ENCODE assay signal across 15 cellular contexts in the genomic region with DNA sequence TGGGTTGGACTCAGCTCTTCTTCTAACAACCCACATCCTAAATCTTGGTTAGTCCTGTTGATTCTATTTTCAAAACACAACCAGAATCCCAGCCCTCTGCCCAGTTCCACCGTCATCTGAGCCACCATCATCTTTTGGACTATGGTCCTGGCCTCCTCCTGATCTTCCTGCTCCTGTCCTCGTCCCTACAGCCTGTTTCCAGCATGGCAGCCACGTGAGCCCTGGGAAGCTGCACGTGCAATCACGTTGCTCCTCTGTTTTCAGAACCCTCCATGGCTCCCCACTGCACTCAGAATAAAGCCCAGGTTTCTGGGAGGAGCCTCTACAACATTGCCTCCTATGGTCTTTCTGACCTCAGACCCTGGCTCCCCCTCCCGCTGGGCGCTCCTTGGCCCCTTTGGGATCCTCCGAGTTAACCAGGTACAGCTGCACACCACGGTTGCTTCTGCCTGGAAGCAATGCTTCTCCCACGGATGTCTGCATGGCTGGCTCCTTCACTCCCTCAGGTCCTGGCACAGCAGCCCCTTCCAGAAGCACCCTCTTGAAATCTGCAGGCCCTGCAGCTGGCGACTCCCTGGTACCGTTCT. TPM values are rescaled to one million over a fixed set of nuclear protein-coding genes. Genes with fewer than 3 reads are reported as not detected.
"Had no signal": no experiment of that assay in that cellular context is flagged by ENCODE, and none has a peak within 500 bp of the region (broad histone marks: within the 10 kb centered on the region; RNA-seq: fewer than 3 reads in every experiment).

No MANE protein-coding gene starts in this region.

- H3K27ac Mint-ChIP-seq: activated CD4-positive, alpha-beta T cell treated with anti-CD3 and anti-CD28 coated beads for 36 hours; nephron had no signal

- H3K4me3 Mint-ChIP-seq: activated CD4-positive, alpha-beta T cell treated with anti-CD3 and anti-CD28 coated beads for 36 hours; nephron had no signal

- H3K9me3 ChIP-seq: colonic mucosa, esophagus squamous epithelium, psoas muscle, right lobe of liver, thoracic aorta, uterus had no signal

- ATAC-seq: activated CD4-positive, alpha-beta T cell treated with anti-CD3 and anti-CD28 coated beads for 36 hours; psoas muscle; right lobe of liver had no signal

- DNase-seq: activated CD4-positive, alpha-beta T cell treated with anti-CD3 and anti-CD28 coated beads for 36 hours; colonic mucosa; esophagus squamous epithelium; kidney glomerular epithelial cell; mesendoderm; uterus; WERI-Rb-1 had no signal

- H3K27me3 ChIP-seq: colonic mucosa, right lobe of liver, uterus had no signal

- H3K4me3 ChIP-seq: cardiac muscle cell, colonic mucosa, esophagus squamous epithelium, psoas muscle, right lobe of liver, thoracic aorta, uterus had no signal

- H3K27me3 Mint-ChIP-seq: activated CD4-positive, alpha-beta T cell treated with anti-CD3 and anti-CD28 coated beads for 36 hours had no signal

- H3K27ac ChIP-seq: cardiac muscle cell, colonic mucosa, esophagus squamous epithelium, psoas muscle, right lobe of liver, thoracic aorta, uterus, WERI-Rb-1 had no signal

- H3K36me3 ChIP-seq: cardiac muscle cell, colonic mucosa, esophagus squamous epithelium, right lobe of liver, thoracic aorta, uterus, WERI-Rb-1 had no signal

- H3K9me3 Mint-ChIP-seq: nephron had no signal

RNA-seq across cellular contexts. Expression of gene BEGAIN, which starts 44.5 kb away (rescaled TPM):
- total RNA-seq: cardiac muscle cell, fibroblast of villous mesenchyme, glomerular endothelial cell had no signal
- polyA plus RNA-seq: cardiac muscle cell, endothelial cell of umbilical vein had no signal
